In the genomic region with DNA sequence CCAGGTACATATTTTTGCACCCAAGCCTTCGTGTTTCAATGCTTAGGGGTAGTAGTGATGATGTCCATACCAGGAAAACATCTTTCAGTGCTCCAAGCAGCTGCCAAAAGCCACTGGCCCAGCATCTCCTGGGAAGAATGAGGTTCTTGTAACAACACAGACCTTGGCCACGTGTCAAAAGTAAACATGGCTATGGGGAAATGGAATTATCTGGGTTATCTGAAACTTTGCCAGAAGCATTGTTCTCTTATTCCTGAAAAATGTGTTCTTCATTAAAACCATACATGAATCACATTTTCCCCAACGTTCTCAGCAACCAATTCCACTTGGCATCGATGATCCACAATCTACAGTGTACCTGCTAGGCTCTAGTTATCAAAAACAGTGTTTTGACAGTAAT, we compare ENCODE assay signal across 16 cellular contexts.
DNase-seq lines count a peak whose midpoint lies in the region; ATAC-seq and TF ChIP-seq lines count a peak whose summit lies in the region.
"Had no signal": no experiment of that assay in that cellular context is flagged by ENCODE, and none has a peak within 500 bp of the region (broad histone marks: within the 10 kb centered on the region; RNA-seq: fewer than 3 reads in every experiment).

No MANE protein-coding gene starts in this region.

- no peaks in the 10 kb centered on the region for H4K20me1 ChIP-seq in mammary epithelial cell (ENCODE audit: insufficient read depth, low read length)

- no peaks in the 10 kb centered on the region for H3K36me3 ChIP-seq in breast epithelium
- no peaks in the 10 kb centered on the region for H3K36me3 ChIP-seq in mammary epithelial cell (ENCODE audit: insufficient read depth, low read length)

- CTCF ChIA-PET in mammary epithelial cell (lab: Charles Lee; ENCODE audit: low non-redundant PET): no interaction called here

- H3K27me3 ChIP-seq in breast epithelium (no peaks in the 10 kb centered on the region), mammary epithelial cell (ENCODE audit: insufficient read depth, low read length) (no peaks in the 10 kb centered on the region)

- peak; percentile 63 to 69 for DNase-seq in breast epithelium (ENCODE audit: low spot score in 2 of 2)
- DNase-seq in mammary epithelial cell: no peak
- DNase-seq in kidney glomerular epithelial cell (lab: John Stamatoyannopoulos, UW): peak; percentile 63
- no peak for DNase-seq in effector CD8-positive, alpha-beta T cell (lab: John Stamatoyannopoulos, UW)
- DNase-seq in activated T-cell treated with anti-CD3 and anti-CD28 coated beads, Interleukin-2, amount 50 U/mL, for 48 hours: no peak
- no peak for DNase-seq in stimulated activated CD4-positive, alpha-beta T cell treated with anti-CD3 and anti-CD28 coated beads, Interleukin-1b, Interleukin-23, amount 100 ng/mL, for 48 hours
- DNase-seq: ACHN; C1 segment of cervical spinal cord; Calu3; CD4-positive, alpha-beta T cell; DMS 273 treated with DMSO at 0.1 percent for 48 hours; GOT3; H9 had no signal

- in situ Hi-C loops in mammary epithelial cell (cut with MboI; ENCODE audit: low sequenced_read_pairs in 2 of 2): no loop called here

- TF ChIP-seq CTCF in breast epithelium (IDR thresholded peaks at IDR 0.05) (no peak), mammary epithelial cell (conservative IDR thresholded peaks at IDR 0.05 in 1 of 2, IDR thresholded peaks at IDR 0.05 in 1 of 2; ENCODE audit: extremely low read depth in 1 of 2, insufficient read depth in 1 of 2, low read depth in 1 of 2, low read length in 2 of 2) (no peak)

- dilution Hi-C loops in mammary epithelial cell (cut with HindIII; ENCODE audit: low sequenced_read_pairs): no loop called here

- no peak overlapping the region for H2AFZ ChIP-seq in mammary epithelial cell (ENCODE audit: low read depth, low read length)

- no peak for ATAC-seq in SK-N-SH treated with all-trans-retinoic acid at 6 μM for 48 hours
- ATAC-seq: HepG2 had no signal

- H3K9ac ChIP-seq in mammary epithelial cell (ENCODE audit: insufficient read depth, low read length): no peak overlapping the region

- TF ChIP-seq POLR2A in breast epithelium (IDR thresholded peaks at IDR 0.05): no peak

- H3K27ac ChIP-seq in breast epithelium (peak overlapping the region; percentile 48 to 64), mammary epithelial cell (ENCODE audit: insufficient read depth, low read depth, low read length) (no peak overlapping the region)
- H3K27ac ChIP-seq: 22Rv1 had no signal

- intact Hi-C loops in breast epithelium (cut with DNase I; ENCODE audit: low total_unique reads): no loop called here
- intact Hi-C loops in mammary epithelial cell (cut with micrococcal nuclease): no loop called here

- no peak overlapping the region for H3K4me3 ChIP-seq in breast epithelium
- no peak overlapping the region for H3K4me3 ChIP-seq in mammary epithelial cell (replicated peaks in 1 of 3; ENCODE audit: insufficient read depth in 1 of 3, low read depth in 2 of 3, low read length in 3 of 3)

- no peaks in the 10 kb centered on the region for H3K79me2 ChIP-seq in mammary epithelial cell (ENCODE audit: insufficient read depth, low read length)

- H3K4me1 ChIP-seq in breast epithelium: no peaks in the 10 kb centered on the region
- H3K4me1 ChIP-seq in mammary epithelial cell (ENCODE audit: insufficient read depth, low read length): no peaks in the 10 kb centered on the region

- WGBS in mammary epithelial cell (ENCODE audit: low coverage, missing lambda C conversion rate): 0% methylated on average over 4 of the region's 4 CpGs

- H3K9me3 ChIP-seq in breast epithelium (no peaks in the 10 kb centered on the region), mammary epithelial cell (replicated peaks; ENCODE audit: insufficient read depth, low read length) (peaks cover 22% of the 10 kb centered on the region)

- no TSS peak for BruUV-seq in mammary epithelial cell (replicated peaks; lab: Mats Ljungman, UMichigan)

- no peak overlapping the region for H3K4me2 ChIP-seq in mammary epithelial cell (ENCODE audit: insufficient read depth, low read depth, low read length)

TF ChIP-seq in SK-N-SH treated with all-trans-retinoic acid at 6 μM for 48 hours, 23 proteins besides CTCF, POLR2A, EP300 and RAD21:
- TF ChIP-seq ZNF565 (CRISPR knock-in tag; conservative IDR thresholded peaks at IDR 0.05; ENCODE audit: low read depth) (no peak), TCF4 (CRISPR knock-in tag; IDR thresholded peaks at IDR 0.05; ENCODE audit: borderline replicate concordance) (peak; percentile 86), TOX (CRISPR knock-in tag; IDR thresholded peaks at IDR 0.05; ENCODE audit: borderline replicate concordance) (no peak), BACH2 (CRISPR knock-in tag; IDR thresholded peaks at IDR 0.05; ENCODE audit: borderline replicate concordance) (no peak), ZNF8 (CRISPR knock-in tag; IDR thresholded peaks at IDR 0.05) (no peak)
- TF ChIP-seq, protein P1, sequence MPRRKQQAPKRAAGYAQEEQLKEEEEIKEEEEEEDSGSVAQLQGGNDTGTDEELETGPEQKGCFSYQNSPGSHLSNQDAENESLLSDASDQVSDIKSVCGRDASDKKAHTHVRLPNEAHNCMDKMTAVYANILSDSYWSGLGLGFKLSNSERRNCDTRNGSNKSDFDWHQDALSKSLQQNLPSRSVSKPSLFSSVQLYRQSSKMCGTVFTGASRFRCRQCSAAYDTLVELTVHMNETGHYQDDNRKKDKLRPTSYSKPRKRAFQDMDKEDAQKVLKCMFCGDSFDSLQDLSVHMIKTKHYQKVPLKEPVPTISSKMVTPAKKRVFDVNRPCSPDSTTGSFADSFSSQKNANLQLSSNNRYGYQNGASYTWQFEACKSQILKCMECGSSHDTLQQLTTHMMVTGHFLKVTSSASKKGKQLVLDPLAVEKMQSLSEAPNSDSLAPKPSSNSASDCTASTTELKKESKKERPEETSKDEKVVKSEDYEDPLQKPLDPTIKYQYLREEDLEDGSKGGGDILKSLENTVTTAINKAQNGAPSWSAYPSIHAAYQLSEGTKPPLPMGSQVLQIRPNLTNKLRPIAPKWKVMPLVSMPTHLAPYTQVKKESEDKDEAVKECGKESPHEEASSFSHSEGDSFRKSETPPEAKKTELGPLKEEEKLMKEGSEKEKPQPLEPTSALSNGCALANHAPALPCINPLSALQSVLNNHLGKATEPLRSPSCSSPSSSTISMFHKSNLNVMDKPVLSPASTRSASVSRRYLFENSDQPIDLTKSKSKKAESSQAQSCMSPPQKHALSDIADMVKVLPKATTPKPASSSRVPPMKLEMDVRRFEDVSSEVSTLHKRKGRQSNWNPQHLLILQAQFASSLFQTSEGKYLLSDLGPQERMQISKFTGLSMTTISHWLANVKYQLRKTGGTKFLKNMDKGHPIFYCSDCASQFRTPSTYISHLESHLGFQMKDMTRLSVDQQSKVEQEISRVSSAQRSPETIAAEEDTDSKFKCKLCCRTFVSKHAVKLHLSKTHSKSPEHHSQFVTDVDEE (CRISPR knock-in tag; IDR thresholded peaks at IDR 0.05): peak; percentile 67; the same call in 1 of the 2 replicates

Comparison
In these comparisons a context has a peak if more than half of its experiments do, and no peak if none do; other contexts are left out.
1. DNase-seq: peak in breast epithelium (2 of 2) and kidney glomerular epithelial cell (single experiment); none in mammary epithelial cell (single experiment), effector CD8-positive, alpha-beta T cell (single experiment), activated T-cell treated with anti-CD3 and anti-CD28 coated beads, Interleukin-2, amount 50 U/mL, for 48 hours (0 of 2) and stimulated activated CD4-positive, alpha-beta T cell treated with anti-CD3 and anti-CD28 coated beads, Interleukin-1b, Interleukin-23, amount 100 ng/mL, for 48 hours (single experiment).